18 cellular contexts compared by ENCODE assay signal in genomic region chr20:57779401-57780003, GRCh38.
DNase-seq lines count a peak whose midpoint lies in the region; ATAC-seq, FAIRE-seq and TF ChIP-seq lines count a peak whose summit lies in the region.
"Had no signal": no experiment of that assay in that cellular context is flagged by ENCODE, and none has a peak within 500 bp of the region (broad histone marks: within the 10 kb centered on the region; RNA-seq: fewer than 3 reads in every experiment).

No MANE protein-coding gene starts in this region.

- no peaks in the 10 kb centered on the region for H3K9me2 ChIP-seq in OCI-LY7 (ENCODE audit: insufficient read depth, low read length)

- H3K79me1 ChIP-seq in H1 (ENCODE audit: low read depth, low read length) (no peaks in the 10 kb centered on the region), mesendoderm (ENCODE audit: low read length) (no peaks in the 10 kb centered on the region)

- peak; percentile 53 to 80 for DNase-seq in T47D (ENCODE audit: low read depth in 1 of 2, low spot score in 1 of 2)
- DNase-seq in MCF 10A (ENCODE audit: unreplicated experiment) = no peak
- DNase-seq in H1 (ENCODE audit: low read depth in 1 of 2, low spot score in 2 of 2) = no peak
- peak; percentile 51 for DNase-seq in mesendoderm
- DNase-seq in activated CD4-positive, alpha-beta T cell treated with anti-CD3 and anti-CD28 coated beads for 36 hours = no peak
- no peak for DNase-seq in OCI-LY7 (ENCODE audit: low spot score)
- DNase-seq in foreskin melanocyte = no peak
- DNase-seq: activated naive CD8-positive, alpha-beta T cell treated with anti-CD3 and anti-CD28 coated beads, Interleukin-2, amount 10 ng/mL, durations not matched to agents 7 days and 5 days; brain microvascular endothelial cell; colonic mucosa; HFFc6; kidney; NCI-H524 had no signal

- H2BK15ac ChIP-seq in H1 (ENCODE audit: low read length) (no peak overlapping the region), mesendoderm (replicated peaks; ENCODE audit: low read depth) (no peak overlapping the region)

- H2BK120ac ChIP-seq in H1 (replicated peaks; ENCODE audit: low read depth, low read length) (no peak overlapping the region), mesendoderm (ENCODE audit: low read depth, low read length) (no peak overlapping the region)

- peaks cover 11% of the 10 kb centered on the region for H3K4me1 Mint-ChIP-seq in MCF 10A (ENCODE audit: insufficient read depth, unreplicated experiment)
- no peaks in the 10 kb centered on the region for H3K4me1 Mint-ChIP-seq in activated CD4-positive, alpha-beta T cell treated with anti-CD3 and anti-CD28 coated beads for 36 hours
- H3K4me1 Mint-ChIP-seq: activated naive CD8-positive, alpha-beta T cell treated with anti-CD3 and anti-CD28 coated beads, Interleukin-2, amount 10 ng/mL, durations not matched to agents 7 days and 5 days had no signal

- BruUV-seq in MCF 10A (replicated peaks; lab: Mats Ljungman, UMichigan) (no TSS peak), OCI-LY7 (replicated peaks; lab: Mats Ljungman, UMichigan) (no TSS peak)

- H2BK5ac ChIP-seq in H1 (ENCODE audit: low read depth, low read length) (no peak overlapping the region), mesendoderm (ENCODE audit: low read length) (no peak overlapping the region)

- H3K4me1 ChIP-seq in H1 (replicated peaks in 1 of 4; ENCODE audit: control insufficient read depth in 3 of 4, insufficient read depth in 4 of 4, low read length in 3 of 4) (peaks cover 0 to 5% (median 2%) of the 10 kb centered on the region in 4 experiments; a peak in 3 of 7 replicates), mesendoderm (ENCODE audit: control insufficient read depth, low read depth, low read length) (no peaks in the 10 kb centered on the region), OCI-LY7 (ENCODE audit: insufficient read depth, low read length, poor library complexity, severe bottlenecking) (no peaks in the 10 kb centered on the region)
- H3K4me1 ChIP-seq: colonic mucosa had no signal

- H4K91ac ChIP-seq in H1 (replicated peaks; ENCODE audit: insufficient read length, low read length) = no peak overlapping the region

- TF ChIP-seq CTCF in MCF 10A (IDR thresholded peaks at IDR 0.05; ENCODE audit: unreplicated experiment) (no peak), H1 (IDR thresholded peaks at IDR 0.05; ENCODE audit: control extremely low read depth in 1 of 3, insufficient read depth in 1 of 3, low read depth in 1 of 3, low read length in 3 of 3) (no peak), OCI-LY7 (conservative IDR thresholded peaks at IDR 0.05; ENCODE audit: low read length) (no peak)

- no peak overlapping the region for H3K14ac ChIP-seq in H1 (ENCODE audit: insufficient read length)

- H3K4me3 ChIP-seq in H1 (ENCODE audit: extremely low read depth in 1 of 4, insufficient read depth in 2 of 4, low read depth in 3 of 4, low read length in 4 of 4) (no peak overlapping the region), mesendoderm (ENCODE audit: low read length) (no peak overlapping the region), OCI-LY7 (ENCODE audit: low read depth, low read length, poor library complexity, severe bottlenecking) (no peak overlapping the region)
- H3K4me3 ChIP-seq: colonic mucosa had no signal

- no peak for TF ChIP-seq POLR2A in H1 (IDR thresholded peaks at IDR 0.05; ENCODE audit: control extremely low read depth in 1 of 2, low read depth in 2 of 2, low read length in 2 of 2)

- no peaks in the 10 kb centered on the region for H3K36me3 Mint-ChIP-seq in MCF 10A (ENCODE audit: insufficient read depth, unreplicated experiment)
- no peaks in the 10 kb centered on the region for H3K36me3 Mint-ChIP-seq in activated CD4-positive, alpha-beta T cell treated with anti-CD3 and anti-CD28 coated beads for 36 hours (ENCODE audit: low read depth)
- H3K36me3 Mint-ChIP-seq: activated naive CD8-positive, alpha-beta T cell treated with anti-CD3 and anti-CD28 coated beads, Interleukin-2, amount 10 ng/mL, durations not matched to agents 7 days and 5 days had no signal

- peak overlapping the region; percentile 27 for H3K4ac ChIP-seq in H1 (replicated peaks; ENCODE audit: insufficient read length, low read depth, low read length)
- no peak overlapping the region for H3K4ac ChIP-seq in mesendoderm (ENCODE audit: low read depth, low read length)

- ATAC-seq in activated CD4-positive, alpha-beta T cell treated with anti-CD3 and anti-CD28 coated beads for 36 hours = no peak
- no peak for ATAC-seq in HG02623 (IDR thresholded peaks at IDR 0.05; ENCODE audit: unreplicated experiment)
- ATAC-seq: HepG2 had no signal

- H4K5ac ChIP-seq in H1 (ENCODE audit: insufficient read length, low read depth, low read length) (no peak overlapping the region), mesendoderm (ENCODE audit: low read length) (no peak overlapping the region)

- no peak overlapping the region for H3K4me3 Mint-ChIP-seq in MCF 10A (ENCODE audit: unreplicated experiment)
- no peak overlapping the region for H3K4me3 Mint-ChIP-seq in activated CD4-positive, alpha-beta T cell treated with anti-CD3 and anti-CD28 coated beads for 36 hours
- H3K4me3 Mint-ChIP-seq: activated naive CD8-positive, alpha-beta T cell treated with anti-CD3 and anti-CD28 coated beads, Interleukin-2, amount 10 ng/mL, durations not matched to agents 7 days and 5 days; activated T-helper 1 cell treated with anti-CD3 and anti-CD28 coated beads, Interleukin-12 subunit alpha, Interleukin-12 subunit beta, Interleukin-2, Interleukin-4 antibody, amounts not matched to agents 30 ng/mL and 10 ng/mL and 1 ng/mL, durations not matched to agents 14 hours and 24 hours and 36 hours; HFFc6 had no signal

- H3K9me3 Mint-ChIP-seq in MCF 10A (ENCODE audit: unreplicated experiment) = peaks cover 8% of the 10 kb centered on the region
- H3K9me3 Mint-ChIP-seq in activated CD4-positive, alpha-beta T cell treated with anti-CD3 and anti-CD28 coated beads for 36 hours (ENCODE audit: low read depth) = no peaks in the 10 kb centered on the region
- H3K9me3 Mint-ChIP-seq: activated naive CD8-positive, alpha-beta T cell treated with anti-CD3 and anti-CD28 coated beads, Interleukin-2, amount 10 ng/mL, durations not matched to agents 7 days and 5 days; activated T-helper 1 cell treated with anti-CD3 and anti-CD28 coated beads, Interleukin-12 subunit alpha, Interleukin-12 subunit beta, Interleukin-2, Interleukin-4 antibody, amounts not matched to agents 30 ng/mL and 10 ng/mL and 1 ng/mL, durations not matched to agents 14 hours and 24 hours and 36 hours; HFFc6 had no signal

- peaks cover 8% of the 10 kb centered on the region; the same call in 1 of the 2 replicates for H3K23me2 ChIP-seq in H1 (ENCODE audit: low read depth, low read length)

- H3K27me3 ChIP-seq in H1 (replicated peaks in 1 of 4; ENCODE audit: control insufficient read depth in 3 of 4, extremely low read depth in 1 of 4, insufficient read depth in 3 of 4, low read length in 3 of 4) (no peaks in the 10 kb centered on the region), mesendoderm (ENCODE audit: insufficient read depth, low read length, poor library complexity) (no peaks in the 10 kb centered on the region)
- H3K27me3 ChIP-seq: brain microvascular endothelial cell, colonic mucosa had no signal

- POLR2A ChIA-PET in MCF 10A (lab: Yijun Ruan, JAX) = interaction anchor here (1.2 kb wide), 1 partner anchor 69 kb away, joined by 3 read pairs; no protein-coding TSS in a partner anchor
- POLR2A ChIA-PET in H1 (lab: Charles Lee; ENCODE audit: partially characterized antibody) = no interaction called here
- POLR2A ChIA-PET in activated CD4-positive, alpha-beta T cell treated with anti-CD3 and anti-CD28 coated beads for 36 hours (lab: Charles Lee) = no interaction called here
- POLR2A ChIA-PET in OCI-LY7 (lab: Charles Lee) = no interaction called here

- H2AFZ ChIP-seq in H1 (ENCODE audit: low read length) (0 out of 2 replicates have a peak overlapping the region, but pooled peaks have one; percentile 15), OCI-LY7 (ENCODE audit: low read length) (no peak overlapping the region)

- no peak overlapping the region for H2BK12ac ChIP-seq in H1 (ENCODE audit: low read depth, low read length)

- no peak overlapping the region for H2BK20ac ChIP-seq in H1 (ENCODE audit: low read length)

- no peaks in the 10 kb centered on the region for H3K9me3 ChIP-seq in H1 (ENCODE audit: insufficient read depth in 2 of 2, low read depth in 1 of 2, low read length in 1 of 2)
- H3K9me3 ChIP-seq in OCI-LY7 (ENCODE audit: low read length) = no peaks in the 10 kb centered on the region
- H3K9me3 ChIP-seq: colonic mucosa had no signal

- H4K20me1 ChIP-seq in H1 (replicated peaks in 1 of 2; ENCODE audit: control insufficient read depth in 1 of 2, insufficient read depth in 2 of 2, low read length in 2 of 2) (no peaks in the 10 kb centered on the region), OCI-LY7 (ENCODE audit: insufficient read depth, low read length) (no peaks in the 10 kb centered on the region)

- 89% methylated on average over 9 of the region's 9 CpGs; no CpG with 5 or more reads in 1 of the 2 experiments for WGBS in H1 (ENCODE audit: extremely low coverage in 1 of 2, insufficient coverage in 1 of 2, insufficient read length in 1 of 2, insufficient replicate concordance in 2 of 2, low coverage in 1 of 2, low lambda C conversion rate in 2 of 2, missing lambda C conversion rate in 1 of 2), 2 experiments
- WGBS in mesendoderm (ENCODE audit: extremely low coverage, insufficient coverage, low lambda C conversion rate) = no CpG with 5 or more reads among the region's 9 CpGs

- intact Hi-C loops in MCF 10A (cut with micrococcal nuclease) = no loop called here
- intact Hi-C loops in activated CD4-positive, alpha-beta T cell treated with anti-CD3 and anti-CD28 coated beads for 36 hours (cut with DNase I, micrococcal nuclease) = no loop called here
- intact Hi-C loops in OCI-LY7 (cut with micrococcal nuclease; ENCODE audit: unreplicated experiment) = no loop called here

- H3K56ac ChIP-seq in H1 (replicated peaks; ENCODE audit: insufficient read length, low read depth, low read length) (no peak overlapping the region), mesendoderm (ENCODE audit: low read length) (no peak overlapping the region)

- H2AK5ac ChIP-seq in H1 (ENCODE audit: low read depth, low read length) = no peak overlapping the region
- H2AK5ac ChIP-seq in mesendoderm (ENCODE audit: low read length) = no peak overlapping the region

- no peak for TF ChIP-seq RAD21 in H1 (IDR thresholded peaks at IDR 0.05 in 1 of 2, conservative IDR thresholded peaks at IDR 0.05 in 1 of 2; ENCODE audit: low read depth in 2 of 2, low read length in 2 of 2)

- CTCF ChIA-PET in MCF 10A (lab: Yijun Ruan, JAX) = no interaction called here
- CTCF ChIA-PET in H1 (lab: Charles Lee; ENCODE audit: partially characterized antibody) = interaction anchor here (0.7 to 1.1 kb wide), 4 partner anchors 9 to 456 kb away, joined by 3 to 5 read pairs (median 4); no protein-coding TSS in a partner anchor
- CTCF ChIA-PET in activated CD4-positive, alpha-beta T cell treated with anti-CD3 and anti-CD28 coated beads for 36 hours (lab: Charles Lee) = interaction anchor here (0.9 kb wide), 1 partner anchor 11 kb away, joined by 3 read pairs; no protein-coding TSS in a partner anchor
- CTCF ChIA-PET in OCI-LY7 (lab: Charles Lee; ENCODE audit: unreplicated experiment) = no interaction called here

- H3K27ac ChIP-seq in H1 (ENCODE audit: low read depth, low read length) = no peak overlapping the region
- no peak overlapping the region for H3K27ac ChIP-seq in mesendoderm (ENCODE audit: low read depth, low read length)
- H3K27ac ChIP-seq in OCI-LY7 (ENCODE audit: low read depth, low read length, poor library complexity, severe bottlenecking) = no peak overlapping the region
- H3K27ac ChIP-seq: brain microvascular endothelial cell, colonic mucosa had no signal

- H4K8ac ChIP-seq in H1 (ENCODE audit: extremely low read depth, insufficient read depth, low read length) = no peak overlapping the region
- H4K8ac ChIP-seq in mesendoderm (ENCODE audit: low read depth, low read length) = no peak overlapping the region

- H3K23ac ChIP-seq in H1 (ENCODE audit: insufficient read length) (no peak overlapping the region), mesendoderm (ENCODE audit: low read length) (no peak overlapping the region)

- peaks cover 22% of the 10 kb centered on the region for H3K27me3 Mint-ChIP-seq in MCF 10A (ENCODE audit: insufficient read depth, unreplicated experiment)
- peaks cover 5% of the 10 kb centered on the region for H3K27me3 Mint-ChIP-seq in activated CD4-positive, alpha-beta T cell treated with anti-CD3 and anti-CD28 coated beads for 36 hours

- in situ Hi-C loops in T47D (cut with HindIII; ENCODE audit: low pct_unique_long_range_greater_than_20kb, low sequenced_read_pairs) = no loop called here

- FAIRE-seq in H1 (lab: Jason Lieb, UNC) = no peak
- FAIRE-seq: endometrium, GM18507, HepG2, kidney had no signal

- H3K4me2 ChIP-seq in H1 (ENCODE audit: insufficient read depth in 1 of 2, low read depth in 2 of 2, low read length in 2 of 2) (no peak overlapping the region), mesendoderm (ENCODE audit: low read length) (no peak overlapping the region), OCI-LY7 (ENCODE audit: low read length) (no peak overlapping the region)

- H3K18ac ChIP-seq in H1 (ENCODE audit: extremely low read depth, low read length) (no peak overlapping the region), mesendoderm (ENCODE audit: low read length) (no peak overlapping the region)

- H3K9ac ChIP-seq in H1 (replicated peaks in 1 of 4; ENCODE audit: extremely low read depth in 1 of 4, low read depth in 3 of 4, low read length in 3 of 4) (no peak overlapping the region), mesendoderm (ENCODE audit: low read length) (no peak overlapping the region)

- no peaks in the 10 kb centered on the region for H3K36me3 ChIP-seq in H1 (ENCODE audit: control insufficient read depth in 2 of 4, insufficient read depth in 4 of 4, low read length in 3 of 4)
- H3K36me3 ChIP-seq in mesendoderm (ENCODE audit: control insufficient read depth, insufficient read depth, low read length) = no peaks in the 10 kb centered on the region
- H3K36me3 ChIP-seq in OCI-LY7 (ENCODE audit: insufficient read depth, low read length) = no peaks in the 10 kb centered on the region
- H3K36me3 ChIP-seq: brain microvascular endothelial cell, colonic mucosa had no signal

- H3K79me2 ChIP-seq in H1 (ENCODE audit: control insufficient read depth in 1 of 2, insufficient read depth in 2 of 2, low read length in 2 of 2) (no peaks in the 10 kb centered on the region), mesendoderm (ENCODE audit: control insufficient read depth, insufficient read depth, low read length) (no peaks in the 10 kb centered on the region), OCI-LY7 (ENCODE audit: insufficient read depth, low read depth, low read length) (no peaks in the 10 kb centered on the region)

- TF ChIP-seq EP300 in H1 (IDR thresholded peaks at IDR 0.05; ENCODE audit: borderline replicate concordance in 1 of 2, low read depth in 2 of 2, low read length in 2 of 2) = no peak

- no peak overlapping the region for H3K27ac Mint-ChIP-seq in MCF 10A (ENCODE audit: low read depth, unreplicated experiment)
- no peak overlapping the region for H3K27ac Mint-ChIP-seq in activated CD4-positive, alpha-beta T cell treated with anti-CD3 and anti-CD28 coated beads for 36 hours
- H3K27ac Mint-ChIP-seq: activated naive CD8-positive, alpha-beta T cell treated with anti-CD3 and anti-CD28 coated beads, Interleukin-2, amount 10 ng/mL, durations not matched to agents 7 days and 5 days; activated T-helper 1 cell treated with anti-CD3 and anti-CD28 coated beads, Interleukin-12 subunit alpha, Interleukin-12 subunit beta, Interleukin-2, Interleukin-4 antibody, amounts not matched to agents 30 ng/mL and 10 ng/mL and 1 ng/mL, durations not matched to agents 14 hours and 24 hours and 36 hours; HFFc6 had no signal

Comparison
In these comparisons a context has a peak if more than half of its experiments do, and no peak if none do; other contexts are left out.
1. DNase-seq: peak in T47D (2 of 2) and mesendoderm (single experiment); none in MCF 10A (single experiment), H1 (0 of 2), activated CD4-positive, alpha-beta T cell treated with anti-CD3 and anti-CD28 coated beads for 36 hours (single experiment), OCI-LY7 (single experiment) and foreskin melanocyte (single experiment).
2. CTCF ChIA-PET loops: an anchor here in H1 (0.7 to 1.1 kb wide) and activated CD4-positive, alpha-beta T cell treated with anti-CD3 and anti-CD28 coated beads for 36 hours (0.9 kb wide); none called in MCF 10A and OCI-LY7.